10 cellular contexts compared by ENCODE assay signal in genomic region chr11:45031912-45032519, GRCh38.
A peak's percentile ranks its signal among the peaks of the same experiment; 100 is the strongest.
DNase-seq lines count a peak whose midpoint lies in the region; ATAC-seq and TF ChIP-seq lines count a peak whose summit lies in the region.
"Had no signal": no experiment of that assay in that cellular context is flagged by ENCODE, and none has a peak within 500 bp of the region (broad histone marks: within the 10 kb centered on the region; RNA-seq: fewer than 3 reads in every experiment).

No MANE protein-coding gene starts in this region.

- POLR2A ChIA-PET in HEK293T (lab: Yijun Ruan, JAX) = interaction anchor here (1.0 kb wide), 1 partner anchor 12 kb away, joined by 3 read pairs; no protein-coding TSS in a partner anchor

- in situ Hi-C loops in transverse colon (cut with MboI; ENCODE audit: low pct_ligation_motif_present in 1 of 4, low pct_unique_long_range_greater_than_20kb in 1 of 4, low sequenced_read_pairs in 3 of 4) = no loop called here

- no peak overlapping the region for H3K4me3 ChIP-seq in right atrium auricular region
- no peak overlapping the region for H3K4me3 ChIP-seq in transverse colon
- H3K4me3 ChIP-seq: cardiac muscle cell had no signal

- no peak for TF ChIP-seq POLR2A in transverse colon (IDR thresholded peaks at IDR 0.05)

- no peaks in the 10 kb centered on the region for H3K27me3 ChIP-seq in right atrium auricular region
- H3K27me3 ChIP-seq in transverse colon = no peaks in the 10 kb centered on the region
- H3K27me3 ChIP-seq: cardiac muscle cell had no signal

- peaks cover 0 to under 1% of the 10 kb centered on the region in 2 donors for H3K4me1 ChIP-seq in right atrium auricular region
- H3K4me1 ChIP-seq in transverse colon = no peaks in the 10 kb centered on the region

- TF ChIP-seq CTCF in right atrium auricular region (IDR thresholded peaks at IDR 0.05) = no peak
- TF ChIP-seq CTCF in transverse colon (IDR thresholded peaks at IDR 0.05) = no peak

- CTCF ChIA-PET in HEK293T (lab: Yijun Ruan, JAX) = no interaction called here

- DNase-seq in right atrium auricular region (ENCODE audit: low spot score) = peak; percentile 40
- no peak for DNase-seq in Right ventricle myocardium inferior (ENCODE audit: missing footprints)
- DNase-seq in Kasumi-1 (lab: John Stamatoyannopoulos, UW) = peak; percentile 8 to 23
- DNase-seq in transverse colon = peak; percentile 19
- no peak for DNase-seq in HEK293T (ENCODE audit: extremely low spot score)
- no peak for DNase-seq in NCI-H345 treated with DMSO at 0.1 percent for 48 hours (lab: John Stamatoyannopoulos, UW; ENCODE audit: unreplicated experiment)
- DNase-seq in HK-2 (ENCODE audit: unreplicated experiment) = no peak
- DNase-seq: foreskin melanocyte had no signal

- intact Hi-C loops in Right ventricle myocardium inferior (cut with DNase I) = no loop called here
- intact Hi-C loops in transverse colon (cut with DNase I; ENCODE audit: low total_unique reads) = no loop called here

- TF ChIP-seq EP300 in transverse colon (IDR thresholded peaks at IDR 0.05; ENCODE audit: low read depth) = no peak

- H3K27ac ChIP-seq in right atrium auricular region (no peak overlapping the region), transverse colon (no peak overlapping the region)
- H3K27ac ChIP-seq: cardiac muscle cell had no signal

- H3K9me3 ChIP-seq in right atrium auricular region = no peaks in the 10 kb centered on the region
- H3K9me3 ChIP-seq in transverse colon = no peaks in the 10 kb centered on the region

- H3K36me3 ChIP-seq in right atrium auricular region (no peaks in the 10 kb centered on the region), transverse colon (no peaks in the 10 kb centered on the region)
- H3K36me3 ChIP-seq: cardiac muscle cell had no signal

- WGBS in transverse colon (ENCODE audit: low coverage in 1 of 2), 2 donors = 82% methylated on average over 2 of the region's 2 CpGs; no CpG with 5 or more reads in 1 of the 2 donors

- ATAC-seq in Right ventricle myocardium inferior (no peak), HG02763 (IDR thresholded peaks at IDR 0.05; ENCODE audit: unreplicated experiment) (peak; percentile 91)

TF ChIP-seq in HEK293T, 16 proteins besides CTCF, POLR2A, EP300 and RAD21:
- TF ChIP-seq PKNOX1 (IDR thresholded peaks at IDR 0.05) (no peak), ELF4 (IDR thresholded peaks at IDR 0.05) (no peak), FOXA1 (IDR thresholded peaks at IDR 0.05) (no peak)

Comparison
In these comparisons a context has a peak if more than half of its experiments do, and no peak if none do; other contexts are left out.
1. DNase-seq: peak in right atrium auricular region (single experiment), Kasumi-1 (2 of 2) and transverse colon (single experiment); none in Right ventricle myocardium inferior (single experiment), HEK293T (single experiment), NCI-H345 treated with DMSO at 0.1 percent for 48 hours (single experiment) and HK-2 (single experiment).